In the genomic region with DNA sequence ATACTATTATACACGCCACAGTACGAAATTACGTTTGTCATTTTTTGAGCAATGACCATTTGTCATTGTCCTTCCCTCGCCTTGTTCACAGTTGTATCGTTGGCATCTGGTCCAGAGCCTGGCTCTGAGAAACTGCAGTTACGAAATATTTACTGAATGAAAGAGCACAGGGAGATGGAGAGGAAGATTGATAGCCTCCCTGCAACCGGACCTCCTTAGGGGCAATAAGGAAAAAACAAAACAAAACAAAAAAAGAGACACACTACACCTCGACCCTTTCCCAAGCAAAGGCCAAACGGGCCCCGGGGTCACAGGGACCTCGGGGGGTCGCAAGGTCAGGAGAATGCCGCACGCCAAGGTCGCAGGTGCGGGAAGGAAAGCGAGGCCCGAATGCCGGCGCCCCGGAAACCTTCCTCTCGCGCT, we compare ENCODE assay signal across 8 cellular contexts. TPM values are rescaled to one million over a fixed set of nuclear protein-coding genes. Genes with fewer than 3 reads are reported as not detected.
DNase-seq lines count a peak whose midpoint lies in the region; ATAC-seq, FAIRE-seq and TF ChIP-seq lines count a peak whose summit lies in the region.

No MANE protein-coding gene starts in this region.

- H3K27ac Mint-ChIP-seq in stimulated activated naive B cell treated with anti-CD40 and anti-IgM and Interleukin-4, amounts not matched to agents 10 μg/mL and 1 μg/mL and 100 μg/mL, for 72 hours: peak overlapping the region; percentile 92

- no peak for TF ChIP-seq EP300 in K562 (IDR thresholded peaks at IDR 0.05; ENCODE audit: low read length)

- CTCF ChIA-PET in K562 (lab: Yijun Ruan, JAX; ENCODE audit: low intra/inter-chr PET ratio): interaction anchor here (0.7 kb wide), 1 partner anchor 617 kb away, joined by 3 read pairs; no protein-coding TSS in a partner anchor

- no peaks in the 10 kb centered on the region for H3K9me3 Mint-ChIP-seq in stimulated activated naive B cell treated with anti-CD40 and anti-IgM and Interleukin-4, amounts not matched to agents 10 μg/mL and 1 μg/mL and 100 μg/mL, for 72 hours

- peak overlapping the region; percentile 95 for H3K9ac ChIP-seq in HUES48 (ENCODE audit: low read depth, low read length)
- H3K9ac ChIP-seq in K562 (ENCODE audit: insufficient read depth in 1 of 2, low read depth in 2 of 2, low read length in 2 of 2): peak overlapping the region; percentile 76 to 95
- peak overlapping the region; percentile 87 for H3K9ac ChIP-seq in keratinocyte (ENCODE audit: control insufficient read depth, extremely low read depth, insufficient read depth, low read length)

- no peak for TF ChIP-seq RAD21 in K562 (CRISPR knock-in tag; conservative IDR thresholded peaks at IDR 0.05 in 1 of 2, IDR thresholded peaks at IDR 0.05 in 1 of 2)

- H3K4me3 ChIP-seq in AG09309 (ENCODE audit: control insufficient read depth, low read depth, low read length): peak overlapping the region; percentile 80
- H3K4me3 ChIP-seq in HUES48 (ENCODE audit: low read depth, low read length): peak overlapping the region; percentile 95
- peak overlapping the region; percentile 97 for H3K4me3 ChIP-seq in K562
- H3K4me3 ChIP-seq in keratinocyte (ENCODE audit: control insufficient read depth in 2 of 3, extremely low read depth in 1 of 3, insufficient read depth in 2 of 3, low read depth in 1 of 3, low read length in 3 of 3): peak overlapping the region; percentile 73 to 92 (median 86)

- no peaks in the 10 kb centered on the region for H4K20me1 ChIP-seq in K562 (replicated peaks; ENCODE audit: control insufficient read depth, insufficient read depth, low read length)
- peaks cover 9% of the 10 kb centered on the region for H4K20me1 ChIP-seq in keratinocyte (ENCODE audit: control insufficient read depth, extremely low read depth, insufficient read depth, low read length)

- peak; percentile 3; the same call in 2 of the 3 replicates for ATAC-seq in K562
- no peak for ATAC-seq in stimulated activated naive B cell treated with anti-CD40 and anti-IgM and Interleukin-4, amounts not matched to agents 10 μg/mL and 1 μg/mL and 100 μg/mL, for 72 hours (replicated peaks)
- ATAC-seq in HG03457 (IDR thresholded peaks at IDR 0.05; ENCODE audit: unreplicated experiment): no peak

- DNase-seq in AG09309 (ENCODE audit: low read depth) (no peak), K562 (ENCODE audit: extremely low read depth in 1 of 4, low spot score in 3 of 4) (peak in 1 of 4 experiments; percentile 23), keratinocyte (ENCODE audit: low read depth, low spot score) (no peak), NCI-H748 treated with DMSO at 0.1 percent for 48 hours (lab: John Stamatoyannopoulos, UW) (no peak)
- no peak for DNase-seq in stimulated activated naive B cell treated with anti-CD40 and anti-IgM and Interleukin-4, amounts not matched to agents 10 μg/mL and 1 μg/mL and 100 μg/mL, for 72 hours
- DNase-seq in stimulated activated CD4-positive, alpha-beta T cell treated with anti-CD3 and anti-CD28 coated beads, Interleukin-1b, Interleukin-23, amount 100 ng/mL, for 48 hours: no peak

- no TSS peak for BruUV-seq in K562 (replicated peaks; lab: Mats Ljungman, UMichigan)

- H3K9me3 ChIP-seq in HUES48 (ENCODE audit: control insufficient read depth, insufficient read depth, low read length): no peaks in the 10 kb centered on the region
- H3K9me3 ChIP-seq in K562 (replicated peaks; ENCODE audit: control insufficient read depth, insufficient read depth, low read depth, low read length): no peaks in the 10 kb centered on the region; the same call in 1 of the 2 replicates
- H3K9me3 ChIP-seq in keratinocyte (ENCODE audit: control insufficient read depth, low read depth, low read length): no peaks in the 10 kb centered on the region

- TF ChIP-seq POLR2A in K562 (conservative IDR thresholded peaks at IDR 0.05): no peak

- intact Hi-C loops in K562 (cut with micrococcal nuclease): no loop called here

- under 1% methylated on average over 23 of the region's 23 CpGs for WGBS in K562 (ENCODE audit: insufficient coverage, low coverage, missing lambda C conversion rate)

- peak overlapping the region; percentile 92 to 96 for H3K4me3 Mint-ChIP-seq in stimulated activated naive B cell treated with anti-CD40 and anti-IgM and Interleukin-4, amounts not matched to agents 10 μg/mL and 1 μg/mL and 100 μg/mL, for 72 hours

- peak; percentile 73 for FAIRE-seq in K562 (lab: Jason Lieb, UNC)
- FAIRE-seq in keratinocyte (lab: Jason Lieb, UNC): no peak

- peaks cover 3 to 13% of the 10 kb centered on the region in 2 donors for H3K36me3 Mint-ChIP-seq in stimulated activated naive B cell treated with anti-CD40 and anti-IgM and Interleukin-4, amounts not matched to agents 10 μg/mL and 1 μg/mL and 100 μg/mL, for 72 hours

- POLR2A ChIA-PET in K562 (lab: Yijun Ruan, JAX): interaction anchor here (0.5 to 0.7 kb wide), 4 partner anchors 9 to 59 kb away, joined by 3 read pairs; no protein-coding TSS in a partner anchor

- H3K27ac ChIP-seq in HUES48 (ENCODE audit: low read depth, low read length): peak overlapping the region; percentile 76
- H3K27ac ChIP-seq in K562 (ENCODE audit: extremely low read depth, low read depth, low read length): peak overlapping the region; percentile 67
- H3K27ac ChIP-seq in keratinocyte (ENCODE audit: control insufficient read depth, insufficient read depth, low read length): peak overlapping the region; percentile 78

- H3K4me1 ChIP-seq in HUES48 (ENCODE audit: control insufficient read depth, insufficient read depth, low read length) (peaks cover 8% of the 10 kb centered on the region; the same call in 1 of the 2 replicates), K562 (replicated peaks in 1 of 2; ENCODE audit: control insufficient read depth in 2 of 2, insufficient read depth in 2 of 2, low read length in 2 of 2) (peaks cover 9 to 12% of the 10 kb centered on the region in 2 experiments; a peak in 4 of 5 replicates), keratinocyte (ENCODE audit: control insufficient read depth, extremely low read depth, insufficient read depth, low read length) (peaks cover 36% of the 10 kb centered on the region)

- H3K27me3 Mint-ChIP-seq in stimulated activated naive B cell treated with anti-CD40 and anti-IgM and Interleukin-4, amounts not matched to agents 10 μg/mL and 1 μg/mL and 100 μg/mL, for 72 hours: no peaks in the 10 kb centered on the region

- dilution Hi-C loops in keratinocyte (cut with MboI; ENCODE audit: extremely low pct_ligation_motif_present, low sequenced_read_pairs): no loop called here

- TF ChIP-seq CTCF in AG09309 (IDR thresholded peaks at IDR 0.05; ENCODE audit: control insufficient read depth, insufficient read depth, low read depth, low read length, missing control alignments) (no peak), K562 (IDR thresholded peaks at IDR 0.05 in 2 of 3, conservative IDR thresholded peaks at IDR 0.05 in 1 of 3; ENCODE audit: insufficient read depth in 2 of 3, low read depth in 1 of 3, low read length in 3 of 3) (no peak), keratinocyte (optimal IDR thresholded peaks at IDR 0.05 in 1 of 3, IDR thresholded peaks at IDR 0.05 in 1 of 3, conservative IDR thresholded peaks at IDR 0.05 in 1 of 3; ENCODE audit: extremely low read depth in 1 of 3, insufficient read depth in 2 of 3, low read length in 3 of 3) (no peak)

- H3K79me2 ChIP-seq in K562 (ENCODE audit: control insufficient read depth, insufficient read depth, low read length) (peaks cover 61% of the 10 kb centered on the region), keratinocyte (ENCODE audit: control insufficient read depth, insufficient read depth, low read length) (peaks cover 57% of the 10 kb centered on the region)

- peaks cover 17% of the 10 kb centered on the region for H3K36me3 ChIP-seq in HUES48 (ENCODE audit: control insufficient read depth, insufficient read depth, low read length)
- H3K36me3 ChIP-seq in K562 (ENCODE audit: control insufficient read depth, insufficient read depth, low read length): peaks cover 33% of the 10 kb centered on the region
- peaks cover 0 to 8% of the 10 kb centered on the region in 2 experiments for H3K36me3 ChIP-seq in keratinocyte (ENCODE audit: control insufficient read depth in 2 of 2, extremely low read depth in 1 of 2, insufficient read depth in 2 of 2, low read length in 2 of 2)

- no peaks in the 10 kb centered on the region for H3K9me1 ChIP-seq in K562 (ENCODE audit: control insufficient read depth, insufficient read depth, low read length)
- no peaks in the 10 kb centered on the region for H3K9me1 ChIP-seq in keratinocyte (ENCODE audit: control insufficient read depth, extremely low read depth, insufficient read depth, low read length)

- H3K4me1 Mint-ChIP-seq in stimulated activated naive B cell treated with anti-CD40 and anti-IgM and Interleukin-4, amounts not matched to agents 10 μg/mL and 1 μg/mL and 100 μg/mL, for 72 hours: peaks cover 19 to 32% of the 10 kb centered on the region in 2 donors

- peak overlapping the region; percentile 99 for H2AFZ ChIP-seq in K562 (ENCODE audit: low read depth, low read length)
- no peak overlapping the region for H2AFZ ChIP-seq in keratinocyte (ENCODE audit: control insufficient read depth, low read length)

- in situ Hi-C loops in K562 (cut with MboI): no loop called here

- H3K4me2 ChIP-seq in K562 (ENCODE audit: insufficient read depth, low read length): peak overlapping the region; percentile 84
- peak overlapping the region; percentile 85 for H3K4me2 ChIP-seq in keratinocyte (ENCODE audit: control insufficient read depth, extremely low read depth, insufficient read depth, low read depth, low read length)

- no peaks in the 10 kb centered on the region for H3K27me3 ChIP-seq in HUES48 (ENCODE audit: control insufficient read depth, insufficient read depth, low read length)
- no peaks in the 10 kb centered on the region for H3K27me3 ChIP-seq in K562 (ENCODE audit: control insufficient read depth in 2 of 2, insufficient read depth in 2 of 2, low read length in 2 of 2)
- no peaks in the 10 kb centered on the region for H3K27me3 ChIP-seq in keratinocyte (ENCODE audit: control insufficient read depth, extremely low read depth, insufficient read depth, low read length)

RNA-seq across cellular contexts. Expression of a gene that starts 0.9 kb away (rescaled TPM):
- 67.0 and 76.2 TPM in 2 replicates for total RNA-seq in K562 (2011; cell fraction: chromatin; rRNA removed; ENCODE audit: low replicate concordance)
- 44.5 and 48.2 TPM in 2 replicates for total RNA-seq in K562 (2011; cell fraction: nucleolus; rRNA removed)
- 51.8 and 70.7 TPM in 2 replicates for total RNA-seq in K562 (2011; cell fraction: nucleoplasm; rRNA removed)
- total RNA-seq in K562 (2014; rRNA removed): 76.5 and 92.9 TPM in 2 replicates
- 80.2 and 85.4 TPM in 2 replicates for total RNA-seq in K562 (2014; rRNA removed; fragmentation: Illumina TruSeq; extraction: Trizol)
- 60.4 and 64.7 TPM in 2 replicates for total RNA-seq in K562 (2015; rRNA removed; fragmentation: Illumina TruSeq; extraction: Trizol)
- total RNA-seq in K562 (2021): 149 and 157 TPM in 2 replicates
- 43.1 and 58.9 TPM in 2 replicates for polyA plus RNA-seq in K562 (2011; rRNA removed)
- 30.9 and 48.3 TPM in 2 replicates for polyA plus RNA-seq in K562 (2011; cell fraction: cytosol; rRNA removed)
- 51.3 and 63.0 TPM in 2 replicates for polyA plus RNA-seq in K562 (2011; cell fraction: nucleus; rRNA removed)
- polyA plus RNA-seq in K562 (2012): 106 and 113 TPM in 2 replicates
- polyA plus RNA-seq in K562 (2014; fragmentation: Illumina TruSeq; extraction: Trizol): 170 and 190 TPM in 2 replicates
- polyA plus RNA-seq in K562 (2014; fragmentation: Nextera tagmentation; extraction: Ambion mirVana): 10 to 100 TPM; 81.8 to 83.8 TPM
- 63.8 and 70.1 TPM in 2 replicates for polyA plus RNA-seq in K562 (2014; rRNA removed)
- polyA minus RNA-seq in K562 (2011; rRNA and poly(A)+ RNA removed): 59.5 and 76.3 TPM in 2 replicates
- polyA minus RNA-seq in K562 (2011; cell fraction: cytosol; rRNA and poly(A)+ RNA removed): 90.9 and 96.3 TPM in 2 replicates
- 14.5 and 25.9 TPM in 2 replicates for polyA minus RNA-seq in K562 (2011; cell fraction: nucleus; rRNA and poly(A)+ RNA removed)
- polyA plus RNA-seq in keratinocyte: 46.2 to 174 TPM (median 99.2 TPM) in 3 replicates
- 30.6 TPM for polyA plus RNA-seq in keratinocyte (2011; ENCODE audit: low read depth)
- polyA plus RNA-seq in keratinocyte (2011; cell fraction: cytosol; rRNA removed): 141 and 184 TPM in 2 replicates
- polyA plus RNA-seq in keratinocyte (2011; cell fraction: nucleus; rRNA removed): 153 and 156 TPM in 2 replicates
- 81.5 and 149 TPM in 2 replicates for polyA plus RNA-seq in keratinocyte (2012; ENCODE audit: low replicate concordance)
- 55.8 to 120 TPM (median 100 TPM) in 3 replicates for polyA minus RNA-seq in keratinocyte
- 196 TPM for polyA minus RNA-seq in keratinocyte (2011; cell fraction: cytosol; rRNA and poly(A)+ RNA removed)
- 52.1 and 90.0 TPM in 2 replicates for polyA minus RNA-seq in keratinocyte (2011; cell fraction: nucleus; rRNA and poly(A)+ RNA removed)

RNA-seq across cellular contexts. Expression of a gene that starts 48.7 kb away (rescaled TPM):
- total RNA-seq in K562 (2011; cell fraction: chromatin; rRNA removed; ENCODE audit: low replicate concordance): 23.4 and 60.6 TPM in 2 replicates
- total RNA-seq in K562 (2011; cell fraction: nucleolus; rRNA removed): 35.5 and 38.3 TPM in 2 replicates
- 33.8 and 36.0 TPM in 2 replicates for total RNA-seq in K562 (2011; cell fraction: nucleoplasm; rRNA removed)
- total RNA-seq in K562 (2014; rRNA removed) (5.8 and 6.5 TPM in 2 replicates), K562 (2014; rRNA removed; fragmentation: Illumina TruSeq; extraction: Trizol) (4.7 and 5.9 TPM in 2 replicates), K562 (2015; rRNA removed; fragmentation: Illumina TruSeq; extraction: Trizol) (7.2 and 7.5 TPM in 2 replicates), K562 (2021) (9.8 and 12.2 TPM in 2 replicates)
- polyA plus RNA-seq in K562 (2011; rRNA removed) (5.5 and 5.7 TPM in 2 replicates), K562 (2014; fragmentation: Illumina TruSeq; extraction: Trizol) (7.8 and 8.1 TPM in 2 replicates), K562 (2014; fragmentation: Nextera tagmentation; extraction: Ambion mirVana) (1 to 10 TPM; 2.7 to 2.8 TPM), K562 (2014; rRNA removed) (7.2 and 10.4 TPM in 2 replicates), keratinocyte (11.2 to 18.9 TPM (median 18.2 TPM) in 3 replicates)
- 5.0 and 9.4 TPM in 2 replicates for polyA plus RNA-seq in K562 (2011; cell fraction: cytosol; rRNA removed)
- 5.5 and 14.4 TPM in 2 replicates for polyA plus RNA-seq in K562 (2011; cell fraction: nucleus; rRNA removed)
- polyA plus RNA-seq in K562 (2012): 8.2 and 9.9 TPM in 2 replicates
- polyA minus RNA-seq in K562 (2011; rRNA and poly(A)+ RNA removed): 8.9 and 13.4 TPM in 2 replicates
- polyA minus RNA-seq in K562 (2011; cell fraction: cytosol; rRNA and poly(A)+ RNA removed): 3.5 and 6.9 TPM in 2 replicates
- 14.9 and 20.9 TPM in 2 replicates for polyA minus RNA-seq in K562 (2011; cell fraction: nucleus; rRNA and poly(A)+ RNA removed)
- 3.2 TPM for polyA plus RNA-seq in keratinocyte (2011; ENCODE audit: low read depth)
- polyA plus RNA-seq in keratinocyte (2011; cell fraction: cytosol; rRNA removed): 9.1 and 9.4 TPM in 2 replicates
- 44.7 and 54.0 TPM in 2 replicates for polyA plus RNA-seq in keratinocyte (2011; cell fraction: nucleus; rRNA removed)
- 7.3 and 16.0 TPM in 2 replicates for polyA plus RNA-seq in keratinocyte (2012; ENCODE audit: low replicate concordance)
- polyA minus RNA-seq in keratinocyte: 33.2 to 44.3 TPM (median 35.5 TPM) in 3 replicates
- polyA minus RNA-seq in keratinocyte (2011; cell fraction: cytosol; rRNA and poly(A)+ RNA removed): 40.7 TPM
- 47.4 and 49.0 TPM in 2 replicates for polyA minus RNA-seq in keratinocyte (2011; cell fraction: nucleus; rRNA and poly(A)+ RNA removed)
